In genomic region chr14:69685217-69685616, GRCh38 we compare ENCODE assay signal across 8 cellular contexts.
DNase-seq lines count a peak whose midpoint lies in the region; TF ChIP-seq lines count a peak whose summit lies in the region.

No MANE protein-coding gene starts in this region.

- peaks cover 0 to 3% (median 0%) of the 10 kb centered on the region in 3 donors for H3K27me3 Mint-ChIP-seq in immature natural killer cell (ENCODE audit: low read depth in 3 of 3)

- peak overlapping the region in 3 of 6 donors; percentile 62 to 71 (median 69) for H3K27ac Mint-ChIP-seq in immature natural killer cell

- peaks cover 0 to 7% (median 2%) of the 10 kb centered on the region in 3 donors for H3K36me3 Mint-ChIP-seq in immature natural killer cell

- peaks cover 81 to 92% of the 10 kb centered on the region in 2 donors for H3K4me1 Mint-ChIP-seq in immature natural killer cell

- H3K9me3 Mint-ChIP-seq in immature natural killer cell, result peaks cover 0 to 1% (median 0%) of the 10 kb centered on the region in 6 donors

- CTCF ChIA-PET in HEK293T (lab: Yijun Ruan, JAX), result interaction anchor here (0.7 kb wide), 1 partner anchor 320 kb away, joined by 3 read pairs; no protein-coding TSS in a partner anchor

- POLR2A ChIA-PET in HEK293T (lab: Yijun Ruan, JAX), result no interaction called here

- peak overlapping the region in 1 of 5 donors; percentile 58 for H3K4me3 Mint-ChIP-seq in immature natural killer cell

- peak; percentile 1 for DNase-seq in GOT3 (lab: John Stamatoyannopoulos, UW)
- DNase-seq in activated CD4-positive, CD25-positive, alpha-beta regulatory T cell (lab: John Stamatoyannopoulos, UW), result peak; percentile 19 to 47 (median 36)
- peak; percentile 18 for DNase-seq in effector CD4-positive, alpha-beta T cell
- peak; percentile 34 to 63 for DNase-seq in stimulated activated CD4-positive, alpha-beta T cell treated with anti-CD3 and anti-CD28 coated beads, Interleukin-1b, Interleukin-23, amount 100 ng/mL, for 4 hours (ENCODE audit: low read depth in 2 of 2)
- no peak for DNase-seq in immature natural killer cell
- no peak for DNase-seq in NOMO-1 treated with DMSO at 0.1 percent for 48 hours (lab: John Stamatoyannopoulos, UW; ENCODE audit: unreplicated experiment)
- no peak for DNase-seq in HEK293T (ENCODE audit: extremely low spot score)
- no peak for DNase-seq in NCI-H446 treated with DMSO at 0.1 percent for 48 hours (lab: John Stamatoyannopoulos, UW)

TF ChIP-seq in HEK293T, 16 proteins besides CTCF, POLR2A, EP300 and RAD21:
- TF ChIP-seq SUZ12 (IDR thresholded peaks at IDR 0.05), result no peak
- no peak for TF ChIP-seq BHLHE40 (IDR thresholded peaks at IDR 0.05; ENCODE audit: borderline replicate concordance)
- TF ChIP-seq FOXA1 (IDR thresholded peaks at IDR 0.05), result no peak

Comparison
In these comparisons a context has a peak if more than half of its experiments do, and no peak if none do; other contexts are left out.
1. DNase-seq: peak in GOT3 (single experiment), activated CD4-positive, CD25-positive, alpha-beta regulatory T cell (4 of 4), effector CD4-positive, alpha-beta T cell (single experiment) and stimulated activated CD4-positive, alpha-beta T cell treated with anti-CD3 and anti-CD28 coated beads, Interleukin-1b, Interleukin-23, amount 100 ng/mL, for 4 hours (2 of 2); none in immature natural killer cell (0 of 3), NOMO-1 treated with DMSO at 0.1 percent for 48 hours (single experiment), HEK293T (single experiment) and NCI-H446 treated with DMSO at 0.1 percent for 48 hours (single experiment).